8 cellular contexts compared by ENCODE assay signal in genomic region chr2:168912466-168913170, GRCh38. TPM values are rescaled to one million over a fixed set of nuclear protein-coding genes. Genes with fewer than 3 reads are reported as not detected.
DNase-seq lines count a peak whose midpoint lies in the region; ATAC-seq and TF ChIP-seq lines count a peak whose summit lies in the region.

No MANE protein-coding gene starts in this region.

- peak overlapping the region; percentile 56 to 80 (median 78) for H3K4me3 Mint-ChIP-seq in brain

- H3K27me3 Mint-ChIP-seq in brain = peaks cover 6% of the 10 kb centered on the region

- H3K9me3 Mint-ChIP-seq in brain = peaks cover 0 to 8% (median 0%) of the 10 kb centered on the region in 5 experiments

- CTCF ChIA-PET in AG04449 (lab: Yijun Ruan, JAX) = interaction anchor here (0.7 to 1.4 kb wide), 2 partner anchors 140 to 1229 kb away, joined by 3 read pairs; no protein-coding TSS in a partner anchor

- H3K4me1 Mint-ChIP-seq in brain = peaks cover 74% of the 10 kb centered on the region

- DNase-seq in AG04449 (ENCODE audit: low read depth, low spot score) (no peak), NCI-H1694 (lab: John Stamatoyannopoulos, UW) (peak; percentile 72), left lobe of liver (ENCODE audit: low spot score) (peak; percentile 64)

- H3K27ac Mint-ChIP-seq in brain = peak overlapping the region; percentile 65 to 95 (median 85)

- POLR2A ChIA-PET in AG04449 (lab: Yijun Ruan, JAX) = no interaction called here

- TF ChIP-seq CTCF in AG04449 (IDR thresholded peaks at IDR 0.05; ENCODE audit: insufficient read depth, low read length, missing control alignments) (no peak), brain (conservative IDR thresholded peaks at IDR 0.05) (no peak)

- ATAC-seq in left lobe of liver (peak; percentile 81), GM19467 (IDR thresholded peaks at IDR 0.05; ENCODE audit: unreplicated experiment) (no peak), HG03521 (IDR thresholded peaks at IDR 0.05; ENCODE audit: unreplicated experiment) (no peak), GM18907 (IDR thresholded peaks at IDR 0.05; ENCODE audit: unreplicated experiment) (no peak), HG02840 (IDR thresholded peaks at IDR 0.05; ENCODE audit: low FRiP score, unreplicated experiment) (no peak)

- H3K36me3 Mint-ChIP-seq in brain = no peaks in the 10 kb centered on the region

- peak overlapping the region; percentile 36; the same call in 1 of the 2 replicates for H3K4me3 ChIP-seq in AG04449 (ENCODE audit: low read depth, low read length)

RNA-seq across cellular contexts. Expression of gene G6PC2, which starts 11.5 kb away (rescaled TPM):
- not detected for polyA plus RNA-seq in brain (ENCODE audit: insufficient read depth, low read depth, low replicate concordance)
- not detected for total RNA-seq in left lobe of liver

RNA-seq across cellular contexts. Expression of gene SPC25, which starts 22.4 kb away (rescaled TPM):
- 22.3 TPM for polyA plus RNA-seq in brain (ENCODE audit: insufficient read depth, low read depth, low replicate concordance)
- total RNA-seq in left lobe of liver = 0.35 TPM
